ENCODE assay signal across 9 cellular contexts in genomic region chr5:3893975-3894374, GRCh38.
"Had no signal": no experiment of that assay in that cellular context is flagged by ENCODE, and none has a peak within 500 bp of the region (broad histone marks: within the 10 kb centered on the region; RNA-seq: fewer than 3 reads in every experiment).

No MANE protein-coding gene starts in this region.

- H3K4me1 Mint-ChIP-seq: IgD-negative memory B cell had no signal

- DNase-seq: GM23248, GOT3, H7, HFFc6 had no signal

- H3K4me3 Mint-ChIP-seq: HFFc6, IgD-negative memory B cell had no signal

- H3K4me3 ChIP-seq: GM23248, HAP-1 had no signal

- H3K36me3 ChIP-seq: HAP-1 had no signal

- H3K27ac Mint-ChIP-seq: HFFc6, IgD-negative memory B cell had no signal

- H3K27ac ChIP-seq: GM23248, HL-60 had no signal

- H3K27me3 Mint-ChIP-seq: IgD-negative memory B cell had no signal

- H3K9me3 ChIP-seq: HAP-1 had no signal

- ATAC-seq: HCT116, HepG2 had no signal

- H3K4me1 ChIP-seq: HAP-1 had no signal
